ENCODE assay signal across 9 cellular contexts in the genomic region with DNA sequence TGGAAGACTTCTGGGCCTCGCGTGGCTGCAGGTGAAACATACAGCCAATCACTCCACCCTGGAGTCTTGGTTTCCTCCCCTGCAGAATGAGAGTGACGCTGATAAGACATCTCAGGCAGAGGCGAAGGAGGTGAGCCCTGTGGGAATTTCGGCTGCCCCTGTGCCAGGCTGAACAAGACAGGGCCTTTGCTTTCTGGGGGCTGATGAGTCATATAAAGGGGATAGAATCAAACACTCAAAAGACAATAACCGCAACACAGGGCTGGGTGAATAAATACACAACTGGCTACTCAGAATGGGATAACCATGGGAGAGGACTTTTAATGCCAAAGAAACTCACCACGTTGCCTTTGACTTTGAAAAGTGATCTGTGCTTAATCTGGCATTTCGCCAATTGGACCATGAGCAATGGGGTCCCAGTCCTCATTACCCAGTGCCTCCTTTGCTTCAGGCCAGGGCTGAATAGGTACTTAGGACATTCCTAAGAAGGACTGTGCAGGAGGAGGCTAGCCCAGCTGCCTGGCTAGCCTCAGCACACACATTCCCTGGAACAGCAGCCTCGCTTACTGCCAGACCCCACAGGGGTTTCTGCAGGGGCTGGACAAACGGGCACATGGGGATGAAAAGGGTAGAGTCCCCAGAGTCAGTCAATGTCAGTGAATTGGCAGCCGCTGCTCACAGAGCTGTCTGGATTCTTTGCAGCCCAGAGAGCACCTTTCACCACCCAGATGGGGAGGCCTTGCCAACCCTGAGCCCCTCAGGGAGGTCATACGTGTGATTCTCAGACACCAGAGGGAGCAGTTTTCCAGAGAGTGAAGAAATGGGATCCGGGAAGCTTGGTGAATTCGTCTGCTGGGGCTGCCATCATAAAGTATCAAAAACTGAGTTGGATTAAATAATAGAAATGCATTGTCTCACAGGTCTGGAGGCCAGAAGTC.
DNase-seq lines count a peak whose midpoint lies in the region; ATAC-seq, FAIRE-seq and TF ChIP-seq lines count a peak whose summit lies in the region.
"Had no signal": no experiment of that assay in that cellular context is flagged by ENCODE, and none has a peak within 500 bp of the region (broad histone marks: within the 10 kb centered on the region; RNA-seq: fewer than 3 reads in every experiment).

No MANE protein-coding gene starts in this region.

- peak overlapping the region; percentile 42 for H3K4me2 ChIP-seq in astrocyte (ENCODE audit: low read length)

- no peak overlapping the region for H3K4me3 Mint-ChIP-seq in astrocyte (ENCODE audit: unreplicated experiment)
- no peak overlapping the region for H3K4me3 Mint-ChIP-seq in mesothelial cell of epicardium
- H3K4me3 Mint-ChIP-seq: activated naive CD8-positive, alpha-beta T cell treated with anti-CD3 and anti-CD28 coated beads, Interleukin-2, amount 10 ng/mL, durations not matched to agents 7 days and 5 days had no signal

- peak; percentile 30 for ATAC-seq in HG03039 (IDR thresholded peaks at IDR 0.05; ENCODE audit: unreplicated experiment)
- ATAC-seq in activated naive CD4-positive, alpha-beta T cell treated with anti-CD3 and anti-CD28 coated beads, Interleukin-2, amount 50 U/mL, for 72 hours: no peak

- peaks cover 38% of the 10 kb centered on the region for H3K4me1 ChIP-seq in astrocyte (ENCODE audit: insufficient read depth, low read length)

- peaks cover 5% of the 10 kb centered on the region for H3K36me3 Mint-ChIP-seq in astrocyte (ENCODE audit: low read depth, unreplicated experiment)
- H3K36me3 Mint-ChIP-seq in mesothelial cell of epicardium: no peaks in the 10 kb centered on the region
- no peaks in the 10 kb centered on the region for H3K36me3 Mint-ChIP-seq in activated naive CD4-positive, alpha-beta T cell treated with anti-CD3 and anti-CD28 coated beads, Interleukin-2, amount 50 U/mL, for 72 hours
- H3K36me3 Mint-ChIP-seq: activated naive CD8-positive, alpha-beta T cell treated with anti-CD3 and anti-CD28 coated beads, Interleukin-2, amount 10 ng/mL, durations not matched to agents 7 days and 5 days had no signal

- H3K27ac Mint-ChIP-seq in astrocyte (ENCODE audit: unreplicated experiment): no peak overlapping the region
- H3K27ac Mint-ChIP-seq in mesothelial cell of epicardium: peak overlapping the region; percentile 27
- no peak overlapping the region for H3K27ac Mint-ChIP-seq in activated naive CD4-positive, alpha-beta T cell treated with anti-CD3 and anti-CD28 coated beads, Interleukin-2, amount 50 U/mL, for 72 hours
- H3K27ac Mint-ChIP-seq: activated naive CD8-positive, alpha-beta T cell treated with anti-CD3 and anti-CD28 coated beads, Interleukin-2, amount 10 ng/mL, durations not matched to agents 7 days and 5 days had no signal

- FAIRE-seq in astrocyte (lab: Jason Lieb, UNC): no peak

- H3K36me3 ChIP-seq in astrocyte (ENCODE audit: insufficient read depth, low read length): no peaks in the 10 kb centered on the region

- H3K9me3 ChIP-seq in astrocyte (ENCODE audit: insufficient read depth, low read depth, low read length): no peaks in the 10 kb centered on the region

- TF ChIP-seq CTCF in astrocyte (IDR thresholded peaks at IDR 0.05; ENCODE audit: insufficient read depth, low read depth, low read length): peak; percentile 27
- no peak for TF ChIP-seq CTCF in mesothelial cell of epicardium (IDR thresholded peaks at IDR 0.05; ENCODE audit: unreplicated experiment)

- H3K79me2 ChIP-seq in astrocyte (ENCODE audit: insufficient read depth, low read length): peaks cover 5% of the 10 kb centered on the region

- H4K20me1 ChIP-seq in astrocyte (ENCODE audit: insufficient read depth, low read length): no peaks in the 10 kb centered on the region

- no peaks in the 10 kb centered on the region for H3K27me3 ChIP-seq in astrocyte (ENCODE audit: insufficient read depth, low read length)

- DNase-seq in D341Med (ENCODE audit: low spot score): peak; percentile 60
- DNase-seq in astrocyte (ENCODE audit: low read depth): peak; percentile 44
- DNase-seq in mesothelial cell of epicardium (ENCODE audit: low spot score in 2 of 2, unreplicated experiment in 2 of 2): no peak
- DNase-seq in SIG-M5 (lab: John Stamatoyannopoulos, UW): no peak
- DNase-seq in activated naive CD4-positive, alpha-beta T cell treated with anti-CD3 and anti-CD28 coated beads, Interleukin-2, amount 50 U/mL, for 72 hours (ENCODE audit: low spot score in 2 of 2): no peak
- DNase-seq in NCI-H2081 treated with DMSO at 0.1 percent for 48 hours (lab: John Stamatoyannopoulos, UW): no peak
- DNase-seq in putamen (ENCODE audit: low spot score): no peak
- DNase-seq: activated naive CD8-positive, alpha-beta T cell treated with anti-CD3 and anti-CD28 coated beads, Interleukin-2, amount 10 ng/mL, durations not matched to agents 7 days and 5 days had no signal

- H3K9me3 Mint-ChIP-seq in astrocyte (ENCODE audit: unreplicated experiment): no peaks in the 10 kb centered on the region
- H3K9me3 Mint-ChIP-seq in mesothelial cell of epicardium: no peaks in the 10 kb centered on the region
- no peaks in the 10 kb centered on the region for H3K9me3 Mint-ChIP-seq in activated naive CD4-positive, alpha-beta T cell treated with anti-CD3 and anti-CD28 coated beads, Interleukin-2, amount 50 U/mL, for 72 hours
- H3K9me3 Mint-ChIP-seq: activated naive CD8-positive, alpha-beta T cell treated with anti-CD3 and anti-CD28 coated beads, Interleukin-2, amount 10 ng/mL, durations not matched to agents 7 days and 5 days had no signal

- H3K27me3 Mint-ChIP-seq in astrocyte (ENCODE audit: low read depth, unreplicated experiment): no peaks in the 10 kb centered on the region
- H3K27me3 Mint-ChIP-seq in mesothelial cell of epicardium (ENCODE audit: low read depth): no peaks in the 10 kb centered on the region

- no peak overlapping the region for H3K4me3 ChIP-seq in astrocyte (ENCODE audit: insufficient read depth, low read depth, low read length)

- peak overlapping the region; percentile 13 for H3K9ac ChIP-seq in astrocyte (ENCODE audit: low read length)

- H3K4me1 Mint-ChIP-seq in astrocyte (ENCODE audit: low read depth, unreplicated experiment): peaks cover 4% of the 10 kb centered on the region
- peaks cover 26% of the 10 kb centered on the region for H3K4me1 Mint-ChIP-seq in mesothelial cell of epicardium
- H3K4me1 Mint-ChIP-seq: activated naive CD8-positive, alpha-beta T cell treated with anti-CD3 and anti-CD28 coated beads, Interleukin-2, amount 10 ng/mL, durations not matched to agents 7 days and 5 days had no signal

- no peak overlapping the region for H2AFZ ChIP-seq in astrocyte (ENCODE audit: low read depth, low read length)

- H3K27ac ChIP-seq in astrocyte (ENCODE audit: low read depth, low read length): no peak overlapping the region

Comparison
In these comparisons a context has a peak if more than half of its experiments do, and no peak if none do; other contexts are left out.
1. DNase-seq: peak in D341Med (single experiment) and astrocyte (single experiment); none in mesothelial cell of epicardium (0 of 2), SIG-M5 (single experiment), activated naive CD4-positive, alpha-beta T cell treated with anti-CD3 and anti-CD28 coated beads, Interleukin-2, amount 50 U/mL, for 72 hours (0 of 2), NCI-H2081 treated with DMSO at 0.1 percent for 48 hours (single experiment) and putamen (single experiment).